10 cellular contexts compared by ENCODE assay signal in genomic region chr7:106070201-106070551, GRCh38.
DNase-seq lines count a peak whose midpoint lies in the region; ATAC-seq, FAIRE-seq and TF ChIP-seq lines count a peak whose summit lies in the region.
"Had no signal": no experiment of that assay in that cellular context is flagged by ENCODE, and none has a peak within 500 bp of the region (broad histone marks: within the 10 kb centered on the region; RNA-seq: fewer than 3 reads in every experiment).

No MANE protein-coding gene starts in this region.

- H3K4me3 ChIP-seq in GM12865 (ENCODE audit: low read depth, low read length): peak overlapping the region; percentile 43
- no peak overlapping the region for H3K4me3 ChIP-seq in retinal pigment epithelial cell (ENCODE audit: low read length)

- DNase-seq in GM12865 (ENCODE audit: low read depth): no peak
- peak; percentile 70 for DNase-seq in NCI-H69 (lab: John Stamatoyannopoulos, UW)
- no peak for DNase-seq in epithelial cell of prostate (ENCODE audit: low read depth, low spot score)
- DNase-seq in retinal pigment epithelial cell (ENCODE audit: low read depth): peak; percentile 44
- DNase-seq in putamen (ENCODE audit: low spot score): no peak
- no peak for DNase-seq in D721Med (ENCODE audit: insufficient read length, low spot score)
- no peak for DNase-seq in iPS-NIHi7 (ENCODE audit: extremely low spot score)
- DNase-seq: GDM1 had no signal

- peak overlapping the region; percentile 91 for H3K27ac ChIP-seq in epithelial cell of prostate

- FAIRE-seq in D721Med (lab: Jason Lieb, UNC): no peak
- FAIRE-seq: astrocyte had no signal

- TF ChIP-seq CTCF in GM12865 (IDR thresholded peaks at IDR 0.05; ENCODE audit: insufficient read depth, low read depth, low read length, missing control alignments) (no peak), retinal pigment epithelial cell (conservative IDR thresholded peaks at IDR 0.05; ENCODE audit: low read depth, low read length) (no peak), D721Med (IDR thresholded peaks at IDR 0.05; ENCODE audit: insufficient read depth, missing control alignments) (no peak)

- ATAC-seq in HG03565 (IDR thresholded peaks at IDR 0.05; ENCODE audit: unreplicated experiment): no peak

Comparison
In these comparisons a context has a peak if more than half of its experiments do, and no peak if none do; other contexts are left out.
1. DNase-seq: peak in NCI-H69 (single experiment) and retinal pigment epithelial cell (single experiment); none in GM12865 (single experiment), epithelial cell of prostate (single experiment), putamen (single experiment), D721Med (single experiment) and iPS-NIHi7 (single experiment).